10 cellular contexts compared by ENCODE assay signal in genomic region chr6:3209114-3210023, GRCh38. TPM values are rescaled to one million over a fixed set of nuclear protein-coding genes. Genes with fewer than 3 reads are reported as not detected.
DNase-seq lines count a peak whose midpoint lies in the region; ATAC-seq and TF ChIP-seq lines count a peak whose summit lies in the region.
"Had no signal": no experiment of that assay in that cellular context is flagged by ENCODE, and none has a peak within 500 bp of the region (broad histone marks: within the 10 kb centered on the region; RNA-seq: fewer than 3 reads in every experiment).

No MANE protein-coding gene starts in this region.

- H3K9me3 Mint-ChIP-seq in chondrocyte (ENCODE audit: low read depth) = peaks cover 4% of the 10 kb centered on the region
- peaks cover 6% of the 10 kb centered on the region for H3K9me3 Mint-ChIP-seq in mesothelial cell of epicardium

- H3K27me3 Mint-ChIP-seq in chondrocyte (ENCODE audit: low read depth) (no peaks in the 10 kb centered on the region), mesothelial cell of epicardium (ENCODE audit: low read depth) (peaks cover 22% of the 10 kb centered on the region)

- H3K27ac ChIP-seq in tibial nerve = peak overlapping the region in 3 of 4 donors; percentile 4 to 83 (median 82)
- H3K27ac ChIP-seq: HL-60 had no signal

- WGBS in tibial nerve, 2 donors = 51 to 52% methylated on average over 17 of the region's 17 CpGs

- H3K27ac Mint-ChIP-seq in chondrocyte (ENCODE audit: unreplicated experiment) = peak overlapping the region; percentile 96
- H3K27ac Mint-ChIP-seq in mesothelial cell of epicardium = peak overlapping the region; percentile 62

- TF ChIP-seq CTCF in BJ (IDR thresholded peaks at IDR 0.05; ENCODE audit: insufficient read depth, low read depth, low read length) = peak; percentile 38
- TF ChIP-seq CTCF in chondrocyte (IDR thresholded peaks at IDR 0.05) = peak; percentile 74
- no peak for TF ChIP-seq CTCF in mesothelial cell of epicardium (IDR thresholded peaks at IDR 0.05; ENCODE audit: unreplicated experiment)
- no peak for TF ChIP-seq CTCF in tibial nerve (IDR thresholded peaks at IDR 0.05)

- H3K36me3 ChIP-seq in BJ (ENCODE audit: control insufficient read depth, insufficient read depth, low read length) = no peaks in the 10 kb centered on the region
- no peaks in the 10 kb centered on the region for H3K36me3 ChIP-seq in tibial nerve

- no peak for TF ChIP-seq POLR2A in tibial nerve (IDR thresholded peaks at IDR 0.05)

- peaks cover 0 to 5% (median 0%) of the 10 kb centered on the region in 4 donors for H3K9me3 ChIP-seq in tibial nerve

- H3K4me3 Mint-ChIP-seq in chondrocyte (ENCODE audit: unreplicated experiment) = peak overlapping the region; percentile 42
- peak overlapping the region; percentile 28 for H3K4me3 Mint-ChIP-seq in mesothelial cell of epicardium

- in situ Hi-C loops in SK-MEL-5 (cut with HindIII; ENCODE audit: low pct_unique_long_range_greater_than_20kb, low sequenced_read_pairs) = no loop called here

- peaks cover 0 to 38% (median 14%) of the 10 kb centered on the region in 4 donors for H3K4me1 ChIP-seq in tibial nerve

- H3K27me3 ChIP-seq in BJ (ENCODE audit: control insufficient read depth, insufficient read depth, low read length) (no peaks in the 10 kb centered on the region), tibial nerve (no peaks in the 10 kb centered on the region)

- H3K4me1 Mint-ChIP-seq in chondrocyte (ENCODE audit: low read depth) = peaks cover 81% of the 10 kb centered on the region
- H3K4me1 Mint-ChIP-seq in mesothelial cell of epicardium = peaks cover 14% of the 10 kb centered on the region

- POLR2A ChIA-PET in BJ (lab: Charles Lee) = interaction anchor here (0.5 to 1.6 kb wide), 4 partner anchors 27 to 142 kb away, joined by 3 to 7 read pairs (median 5); partner anchors contain the start of gene TUBB2A

- ATAC-seq in GM19452 (IDR thresholded peaks at IDR 0.05; ENCODE audit: unreplicated experiment) (peak; percentile 52), GM21528 (IDR thresholded peaks at IDR 0.05; ENCODE audit: low FRiP score, unreplicated experiment) (no peak)
- ATAC-seq: naive thymus-derived CD4-positive, alpha-beta T cell had no signal

- no peaks in the 10 kb centered on the region for H3K36me3 Mint-ChIP-seq in chondrocyte (ENCODE audit: low read depth)
- H3K36me3 Mint-ChIP-seq in mesothelial cell of epicardium = no peaks in the 10 kb centered on the region

- H3K4me3 ChIP-seq in BJ (ENCODE audit: low read depth, low read length) (no peak overlapping the region), tibial nerve (no peak overlapping the region)

- DNase-seq in BJ (ENCODE audit: low read depth) (peak; percentile 98), HUDEP-2 (lab: John Stamatoyannopoulos, UW; ENCODE audit: unreplicated experiment in 76 of 76) (peak in 60 of 76 experiments; percentile 20 to 87 (median 54)), SK-MEL-5 (ENCODE audit: low read depth, low spot score) (peak; percentile 86), chondrocyte (ENCODE audit: low spot score) (no peak), mesothelial cell of epicardium (ENCODE audit: low spot score in 2 of 2, unreplicated experiment in 2 of 2) (no peak), tibial nerve (ENCODE audit: low spot score in 2 of 2) (peak in 1 of 2 donors; percentile 42)

- TF ChIP-seq EP300 in tibial nerve (IDR thresholded peaks at IDR 0.05) = peak in 1 of 2 donors; percentile 30

- CTCF ChIA-PET in BJ (lab: Yijun Ruan, JAX) = interaction anchor here (0.7 to 3.1 kb wide), 9 partner anchors 14 to 77 kb away, joined by 3 to 26 read pairs (median 6); partner anchors contain the start of gene TUBB2A

RNA-seq across cellular contexts. Expression of gene TUBB2B, which starts 18.1 kb away (rescaled TPM):
- polyA plus RNA-seq in BJ (2011; rRNA removed) = 10.9 and 13.3 TPM in 2 replicates
- 11.6 and 19.6 TPM in 2 replicates for polyA minus RNA-seq in BJ (2011; rRNA and poly(A)+ RNA removed)
- 26.6 and 28.6 TPM in 2 replicates for total RNA-seq in SK-MEL-5 (2014; rRNA removed; shearing (Covaris generic))
- 26.6 and 30.8 TPM in 2 replicates for polyA plus RNA-seq in SK-MEL-5 (2015; cell fraction: cytosol; rRNA removed)
- 11.0 and 11.6 TPM in 2 replicates for polyA plus RNA-seq in SK-MEL-5 (2015; cell fraction: nucleus; rRNA removed)
- 109 to 119 TPM (median 117 TPM) in 3 replicates for total RNA-seq in chondrocyte
- 110 to 121 TPM (median 114 TPM) in 3 replicates for total RNA-seq in mesothelial cell of epicardium
- 10 to 100 TPM; 13.7 to 47.6 (median 32.6) TPM for total RNA-seq in tibial nerve

RNA-seq across cellular contexts. Expression of gene PSMG4, which starts 49.4 kb away (rescaled TPM):
- 24.2 and 24.7 TPM in 2 replicates for polyA plus RNA-seq in BJ (2011; rRNA removed)
- 11.2 and 15.4 TPM in 2 replicates for polyA minus RNA-seq in BJ (2011; rRNA and poly(A)+ RNA removed)
- 58.2 and 60.6 TPM in 2 replicates for total RNA-seq in SK-MEL-5 (2014; rRNA removed; shearing (Covaris generic))
- polyA plus RNA-seq in SK-MEL-5 (2015; cell fraction: cytosol; rRNA removed) = 72.9 and 111 TPM in 2 replicates
- polyA plus RNA-seq in SK-MEL-5 (2015; cell fraction: nucleus; rRNA removed) = 39.3 and 44.1 TPM in 2 replicates
- total RNA-seq in chondrocyte (16.2 to 24.7 TPM (median 17.2 TPM) in 3 replicates), mesothelial cell of epicardium (26.1 to 27.8 TPM (median 26.6 TPM) in 3 replicates), tibial nerve (10 to 100 TPM; 14.7 to 36.5 (median 31.8) TPM)

RNA-seq across cellular contexts. Expression of gene TUBB2A, which starts 52.0 kb away (rescaled TPM):
- 138 and 184 TPM in 2 replicates for polyA plus RNA-seq in BJ (2011; rRNA removed)
- polyA minus RNA-seq in BJ (2011; rRNA and poly(A)+ RNA removed) = 111 and 170 TPM in 2 replicates
- total RNA-seq in SK-MEL-5 (2014; rRNA removed; shearing (Covaris generic)) = 118 and 127 TPM in 2 replicates
- polyA plus RNA-seq in SK-MEL-5 (2015; cell fraction: cytosol; rRNA removed) = 197 and 208 TPM in 2 replicates
- polyA plus RNA-seq in SK-MEL-5 (2015; cell fraction: nucleus; rRNA removed) = 98.1 and 104 TPM in 2 replicates
- total RNA-seq in chondrocyte (212 to 290 TPM (median 223 TPM) in 3 replicates), mesothelial cell of epicardium (21.5 to 25.5 TPM (median 24.3 TPM) in 3 replicates), tibial nerve (100 to 1,000 TPM in 1 of 4 donors, 10 to 100 TPM in 3; 37.5 to 100 (median 68.0) TPM)

Comparison
In these comparisons a context has a peak if more than half of its experiments do, and no peak if none do; other contexts are left out.
1. DNase-seq: peak in BJ (single experiment), HUDEP-2 (60 of 76) and SK-MEL-5 (single experiment); none in chondrocyte (single experiment) and mesothelial cell of epicardium (0 of 2).
2. CTCF ChIP-seq: peak in BJ (single experiment) and chondrocyte (single experiment); none in mesothelial cell of epicardium (single experiment) and tibial nerve (0 of 5).